ENCODE assay signal across 1 cellular context in genomic region chr6:46789434-46790358, GRCh38.
TF ChIP-seq lines count a peak whose summit lies in the region.

No MANE protein-coding gene starts in this region.

TF ChIP-seq in K562, 482 proteins besides CTCF, POLR2A, EP300 and RAD21:
- TF ChIP-seq JUN (IDR thresholded peaks at IDR 0.05; ENCODE audit: borderline replicate concordance, low read depth, low read length) (no peak), JUN (CRISPR knock-in tag; IDR thresholded peaks at IDR 0.05; ENCODE audit: borderline replicate concordance) (no peak), GTF2E2 (tag; IDR thresholded peaks at IDR 0.05) (no peak), STAT5A (IDR thresholded peaks at IDR 0.05; ENCODE audit: borderline replicate concordance, low read length) (no peak), CHD1 (IDR thresholded peaks at IDR 0.05; ENCODE audit: low read length) (no peak), ZBTB40 (IDR thresholded peaks at IDR 0.05) (peak; percentile 81), ZBTB40 (CRISPR knock-in tag; IDR thresholded peaks at IDR 0.05) (no peak), ZNF444 (CRISPR knock-in tag; IDR thresholded peaks at IDR 0.05) (no peak)
